21 cellular contexts compared by ENCODE assay signal in genomic region chr2:28633204-28633603, GRCh38.
A peak's percentile ranks its signal among the peaks of the same experiment; 100 is the strongest.
DNase-seq lines count a peak whose midpoint lies in the region; ATAC-seq, FAIRE-seq and TF ChIP-seq lines count a peak whose summit lies in the region.
"Had no signal": no experiment of that assay in that cellular context is flagged by ENCODE, and none has a peak within 500 bp of the region (broad histone marks: within the 10 kb centered on the region; RNA-seq: fewer than 3 reads in every experiment).

No MANE protein-coding gene starts in this region.

- H3K9me3 Mint-ChIP-seq in chondrocyte (ENCODE audit: low read depth), result no peaks in the 10 kb centered on the region
- H3K9me3 Mint-ChIP-seq in T-helper 2 cell treated with Interferon-gamma antibody and Interleukin-4, amounts not matched to agents 5 μg/mL and 100 μg/mL, for 36 hours, result no peaks in the 10 kb centered on the region
- peaks cover 1% of the 10 kb centered on the region for H3K9me3 Mint-ChIP-seq in glutamatergic neuron (ENCODE audit: unreplicated experiment)
- no peaks in the 10 kb centered on the region for H3K9me3 Mint-ChIP-seq in activated naive CD4-positive, alpha-beta T cell treated with anti-CD3 and anti-CD28 coated beads, Interleukin-2, amount 10 ng/mL, durations not matched to agents 7 days and 5 days
- H3K9me3 Mint-ChIP-seq: activated naive CD8-positive, alpha-beta T cell treated with anti-CD3 and anti-CD28 coated beads, Interleukin-2, amount 50 U/mL, for 24 hours; CD4-positive, alpha-beta T cell; endodermal cell; naive B cell; stimulated activated naive B cell treated with anti-CD40 and anti-IgM and Interleukin-4, amounts not matched to agents 10 μg/mL and 1 μg/mL and 100 μg/mL, for 72 hours had no signal

- no peak for ATAC-seq in heart left ventricle
- ATAC-seq: activated naive CD8-positive, alpha-beta T cell treated with anti-CD3 and anti-CD28 coated beads, Interleukin-2, amount 50 U/mL, for 24 hours; stimulated activated naive B cell treated with anti-CD40 and anti-IgM and Interleukin-4, amounts not matched to agents 10 μg/mL and 1 μg/mL and 100 μg/mL, for 72 hours; T-helper 17 cell had no signal

- peaks cover 0 to 38% of the 10 kb centered on the region in 2 donors for H3K4me1 ChIP-seq in right atrium auricular region
- H3K4me1 ChIP-seq in heart left ventricle, result peaks cover 0 to 50% (median 25%) of the 10 kb centered on the region in 12 donors
- H3K4me1 ChIP-seq in ovary (ENCODE audit: insufficient read depth), result peaks cover 34% of the 10 kb centered on the region

- WGBS in heart left ventricle, 4 donors, result 72 to 92% (median 86%) methylated on average over 7 of the region's 7 CpGs
- 89 to 93% (median 92%) methylated on average over 7 of the region's 7 CpGs for WGBS in ovary, 3 donors

- H3K27me3 ChIP-seq in right atrium auricular region (no peaks in the 10 kb centered on the region), heart left ventricle (no peaks in the 10 kb centered on the region), ovary (no peaks in the 10 kb centered on the region)

- TF ChIP-seq CTCF in right atrium auricular region (IDR thresholded peaks at IDR 0.05) (no peak), heart left ventricle (IDR thresholded peaks at IDR 0.05) (no peak), chondrocyte (IDR thresholded peaks at IDR 0.05) (no peak), ovary (IDR thresholded peaks at IDR 0.05) (no peak), glutamatergic neuron (IDR thresholded peaks at IDR 0.05; ENCODE audit: partially characterized antibody, unreplicated experiment) (no peak)

- no peak for TF ChIP-seq POLR2A in heart left ventricle (IDR thresholded peaks at IDR 0.05)
- no peak for TF ChIP-seq POLR2A in ovary (IDR thresholded peaks at IDR 0.05)

- H3K27ac ChIP-seq in right atrium auricular region, result peak overlapping the region; percentile 44 to 81
- H3K27ac ChIP-seq in heart left ventricle, result peak overlapping the region in 3 of 12 donors; percentile 0 to 95 (median 16)
- H3K27ac ChIP-seq in ovary, result peak overlapping the region; percentile 26 to 70

- H3K27ac Mint-ChIP-seq in chondrocyte (ENCODE audit: unreplicated experiment) (peak overlapping the region; percentile 99), glutamatergic neuron (ENCODE audit: unreplicated experiment) (no peak overlapping the region)
- H3K27ac Mint-ChIP-seq in T-helper 2 cell treated with Interferon-gamma antibody and Interleukin-4, amounts not matched to agents 5 μg/mL and 100 μg/mL, for 36 hours, result no peak overlapping the region
- no peak overlapping the region for H3K27ac Mint-ChIP-seq in activated naive CD4-positive, alpha-beta T cell treated with anti-CD3 and anti-CD28 coated beads, Interleukin-2, amount 10 ng/mL, durations not matched to agents 7 days and 5 days
- H3K27ac Mint-ChIP-seq: activated naive CD8-positive, alpha-beta T cell treated with anti-CD3 and anti-CD28 coated beads, Interleukin-2, amount 50 U/mL, for 24 hours; CD4-positive, alpha-beta T cell; endodermal cell; naive B cell; stimulated activated naive B cell treated with anti-CD40 and anti-IgM and Interleukin-4, amounts not matched to agents 10 μg/mL and 1 μg/mL and 100 μg/mL, for 72 hours had no signal

- no peak for TF ChIP-seq EP300 in ovary (IDR thresholded peaks at IDR 0.05)

- peaks cover 77% of the 10 kb centered on the region for H3K4me1 Mint-ChIP-seq in chondrocyte (ENCODE audit: low read depth)
- H3K4me1 Mint-ChIP-seq in T-helper 2 cell treated with Interferon-gamma antibody and Interleukin-4, amounts not matched to agents 5 μg/mL and 100 μg/mL, for 36 hours (ENCODE audit: low read depth), result peaks cover 4% of the 10 kb centered on the region
- no peaks in the 10 kb centered on the region for H3K4me1 Mint-ChIP-seq in glutamatergic neuron (ENCODE audit: low read depth, unreplicated experiment)
- H3K4me1 Mint-ChIP-seq in activated naive CD4-positive, alpha-beta T cell treated with anti-CD3 and anti-CD28 coated beads, Interleukin-2, amount 10 ng/mL, durations not matched to agents 7 days and 5 days, result peaks cover 3% of the 10 kb centered on the region

- H3K27me3 Mint-ChIP-seq in chondrocyte (ENCODE audit: low read depth), result no peaks in the 10 kb centered on the region
- H3K27me3 Mint-ChIP-seq in T-helper 2 cell treated with Interferon-gamma antibody and Interleukin-4, amounts not matched to agents 5 μg/mL and 100 μg/mL, for 36 hours (ENCODE audit: low read depth), result no peaks in the 10 kb centered on the region
- H3K27me3 Mint-ChIP-seq in glutamatergic neuron (ENCODE audit: unreplicated experiment), result peaks cover 2% of the 10 kb centered on the region
- peaks cover 15% of the 10 kb centered on the region for H3K27me3 Mint-ChIP-seq in activated naive CD4-positive, alpha-beta T cell treated with anti-CD3 and anti-CD28 coated beads, Interleukin-2, amount 10 ng/mL, durations not matched to agents 7 days and 5 days
- H3K27me3 Mint-ChIP-seq: activated naive CD8-positive, alpha-beta T cell treated with anti-CD3 and anti-CD28 coated beads, Interleukin-2, amount 50 U/mL, for 24 hours; CD4-positive, alpha-beta T cell; T-helper 17 cell had no signal

- H3K36me3 Mint-ChIP-seq in chondrocyte (ENCODE audit: low read depth) (no peaks in the 10 kb centered on the region), glutamatergic neuron (ENCODE audit: unreplicated experiment) (peaks cover 4% of the 10 kb centered on the region)
- no peaks in the 10 kb centered on the region for H3K36me3 Mint-ChIP-seq in T-helper 2 cell treated with Interferon-gamma antibody and Interleukin-4, amounts not matched to agents 5 μg/mL and 100 μg/mL, for 36 hours (ENCODE audit: low read depth)
- no peaks in the 10 kb centered on the region for H3K36me3 Mint-ChIP-seq in activated naive CD4-positive, alpha-beta T cell treated with anti-CD3 and anti-CD28 coated beads, Interleukin-2, amount 10 ng/mL, durations not matched to agents 7 days and 5 days
- H3K36me3 Mint-ChIP-seq: naive B cell; stimulated activated naive B cell treated with anti-CD40 and anti-IgM and Interleukin-4, amounts not matched to agents 10 μg/mL and 1 μg/mL and 100 μg/mL, for 72 hours had no signal

- FAIRE-seq in urothelium cell line (lab: Jason Lieb, UNC), result peak; percentile 48
- FAIRE-seq: GM19239 had no signal

- no peak for DNase-seq in right atrium auricular region (ENCODE audit: low spot score)
- no peak for DNase-seq in heart left ventricle
- DNase-seq in chondrocyte (ENCODE audit: low spot score), result no peak
- peak in 1 of 5 donors; percentile 13 for DNase-seq in ovary
- no peak for DNase-seq in urothelium cell line (ENCODE audit: low spot score)
- no peak for DNase-seq in T-helper 2 cell treated with Interferon-gamma antibody and Interleukin-4, amounts not matched to agents 5 μg/mL and 100 μg/mL, for 36 hours (ENCODE audit: low spot score)
- DNase-seq in glutamatergic neuron, result no peak
- DNase-seq in activated naive CD4-positive, alpha-beta T cell treated with anti-CD3 and anti-CD28 coated beads, Interleukin-2, amount 10 ng/mL, durations not matched to agents 7 days and 5 days, result no peak
- DNase-seq: ACHN; activated CD4-positive, CD25-positive, alpha-beta regulatory T cell; activated naive CD8-positive, alpha-beta T cell treated with anti-CD3 and anti-CD28 coated beads, Interleukin-2, amount 50 U/mL, for 24 hours; caudate nucleus; CD4-positive, alpha-beta T cell; endodermal cell; naive B cell; NCI-H1694; Right ventricle myocardium superior; stimulated activated CD4-positive, alpha-beta T cell treated with anti-CD3 and anti-CD28 coated beads, Interleukin-15, amount 100 ng/mL, for 24 hours; stimulated activated naive B cell treated with anti-CD40 and anti-IgM and Interleukin-4, amounts not matched to agents 10 μg/mL and 1 μg/mL and 100 μg/mL, for 72 hours; T-helper 17 cell had no signal

- no peaks in the 10 kb centered on the region for H3K36me3 ChIP-seq in right atrium auricular region
- peaks cover 0 to 3% (median 0%) of the 10 kb centered on the region in 9 donors for H3K36me3 ChIP-seq in heart left ventricle
- H3K36me3 ChIP-seq in ovary, result no peaks in the 10 kb centered on the region

- H3K9me3 ChIP-seq in right atrium auricular region (no peaks in the 10 kb centered on the region), heart left ventricle (no peaks in the 10 kb centered on the region), ovary (no peaks in the 10 kb centered on the region)

- intact Hi-C loops in heart left ventricle (cut with DNase I), result no loop called here
- intact Hi-C loops in ovary (cut with DNase I), result no loop called here

- CTCF ChIA-PET in activated naive CD4-positive, alpha-beta T cell treated with anti-CD3 and anti-CD28 coated beads, Interleukin-2, amount 10 ng/mL, durations not matched to agents 7 days and 5 days (lab: Charles Lee), result no interaction called here

- H3K4me3 Mint-ChIP-seq in chondrocyte (ENCODE audit: unreplicated experiment) (no peak overlapping the region), glutamatergic neuron (ENCODE audit: unreplicated experiment) (no peak overlapping the region)
- no peak overlapping the region for H3K4me3 Mint-ChIP-seq in T-helper 2 cell treated with Interferon-gamma antibody and Interleukin-4, amounts not matched to agents 5 μg/mL and 100 μg/mL, for 36 hours
- H3K4me3 Mint-ChIP-seq in activated naive CD4-positive, alpha-beta T cell treated with anti-CD3 and anti-CD28 coated beads, Interleukin-2, amount 10 ng/mL, durations not matched to agents 7 days and 5 days, result no peak overlapping the region
- H3K4me3 Mint-ChIP-seq: activated naive CD8-positive, alpha-beta T cell treated with anti-CD3 and anti-CD28 coated beads, Interleukin-2, amount 50 U/mL, for 24 hours; CD4-positive, alpha-beta T cell; endodermal cell; naive B cell; stimulated activated naive B cell treated with anti-CD40 and anti-IgM and Interleukin-4, amounts not matched to agents 10 μg/mL and 1 μg/mL and 100 μg/mL, for 72 hours; T-helper 17 cell had no signal

- H3K4me3 ChIP-seq in right atrium auricular region, result no peak overlapping the region
- H3K4me3 ChIP-seq in heart left ventricle, result no peak overlapping the region
- no peak overlapping the region for H3K4me3 ChIP-seq in ovary
